In the genomic region with DNA sequence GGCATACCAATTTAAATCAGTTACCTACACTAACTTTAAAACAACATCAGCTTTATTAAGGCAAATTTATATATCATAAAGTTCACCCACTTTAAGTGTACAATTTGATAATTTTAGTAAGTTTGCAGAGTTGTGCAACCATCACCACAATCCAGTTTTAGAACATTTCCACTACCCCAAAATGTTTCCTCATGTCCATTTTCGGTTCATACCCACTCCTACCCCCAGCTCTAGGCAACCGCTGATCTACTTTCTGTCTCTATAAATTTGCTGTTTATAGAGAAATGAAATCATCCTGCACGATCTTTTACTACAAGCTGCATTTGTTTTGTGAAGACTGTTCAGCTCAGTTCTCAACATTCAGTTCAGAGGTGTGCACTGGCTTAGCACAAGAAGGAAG, we compare ENCODE assay signal across 20 cellular contexts. TPM values are rescaled to one million over a fixed set of nuclear protein-coding genes. Genes with fewer than 3 reads are reported as not detected.
DNase-seq lines count a peak whose midpoint lies in the region; ATAC-seq and TF ChIP-seq lines count a peak whose summit lies in the region.
"Had no signal": no experiment of that assay in that cellular context is flagged by ENCODE, and none has a peak within 500 bp of the region (broad histone marks: within the 10 kb centered on the region; RNA-seq: fewer than 3 reads in every experiment).

No MANE protein-coding gene starts in this region.

- no peak overlapping the region for H3K27ac Mint-ChIP-seq in CD8-positive, alpha-beta T cell
- H3K27ac Mint-ChIP-seq: CD8-positive, alpha-beta memory T cell; nephron had no signal

- no peak overlapping the region for H3K4me3 Mint-ChIP-seq in CD8-positive, alpha-beta T cell
- H3K4me3 Mint-ChIP-seq: CD8-positive, alpha-beta memory T cell; nephron had no signal

- no peak for TF ChIP-seq CTCF in MM.1S (IDR thresholded peaks at IDR 0.05; ENCODE audit: low read length)
- TF ChIP-seq CTCF in SU-DHL-6 (IDR thresholded peaks at IDR 0.05; ENCODE audit: insufficient read depth, low read length, poor library complexity, severe bottlenecking) = no peak
- no peak for TF ChIP-seq CTCF in CD8-positive, alpha-beta T cell (IDR thresholded peaks at IDR 0.05)

- peak; percentile 43 to 58 for DNase-seq in AML-193 (lab: John Stamatoyannopoulos, UW)
- peak; percentile 10 for DNase-seq in MM.1S
- no peak for DNase-seq in NCI-H2171 treated with DMSO at 0.1 percent for 48 hours (lab: John Stamatoyannopoulos, UW)
- DNase-seq in CD8-positive, alpha-beta T cell = no peak
- no peak for DNase-seq in stimulated activated CD4-positive, alpha-beta T cell treated with anti-CD3 and anti-CD28 coated beads, Interleukin-4, amount 100 ng/mL, for 4 hours
- DNase-seq: CD8-positive, alpha-beta memory T cell; glutamatergic neuron; KG1; mesenchymal stem cell; NCI-H146; NCI-H510A; psoas muscle; spleen; stimulated activated naive CD8-positive, alpha-beta T cell treated with anti-CD3 and anti-CD28 coated beads, Interleukin-15, Interleukin-2, amounts not matched to agents 100 U/mL and 50 U/mL, for 24 hours had no signal

- H3K79me2 ChIP-seq in MM.1S (ENCODE audit: low read length) (no peaks in the 10 kb centered on the region), SU-DHL-6 (ENCODE audit: insufficient read depth, low read length) (peaks cover 59% of the 10 kb centered on the region)

- no peaks in the 10 kb centered on the region for H3K9me3 ChIP-seq in MM.1S (replicated peaks; ENCODE audit: insufficient read depth, low read length)
- no peaks in the 10 kb centered on the region for H3K9me3 ChIP-seq in SU-DHL-6 (ENCODE audit: insufficient read depth, low read length)
- H3K9me3 ChIP-seq in CD8-positive, alpha-beta T cell (ENCODE audit: low read length) = no peaks in the 10 kb centered on the region
- H3K9me3 ChIP-seq: psoas muscle, spleen had no signal

- H4K20me1 ChIP-seq in MM.1S (ENCODE audit: insufficient read depth, low read length) (no peaks in the 10 kb centered on the region), SU-DHL-6 (ENCODE audit: low read depth, low read length) (no peaks in the 10 kb centered on the region)

- no peaks in the 10 kb centered on the region for H3K36me3 Mint-ChIP-seq in CD8-positive, alpha-beta T cell
- H3K36me3 Mint-ChIP-seq: CD8-positive, alpha-beta memory T cell had no signal

- no peak overlapping the region for H3K27ac ChIP-seq in MM.1S (ENCODE audit: low read length)
- H3K27ac ChIP-seq in SU-DHL-6 (ENCODE audit: low read depth, low read length) = peak overlapping the region; percentile 100
- no peak overlapping the region for H3K27ac ChIP-seq in CD8-positive, alpha-beta T cell (ENCODE audit: low read depth, low read length)
- H3K27ac ChIP-seq: psoas muscle, VCaP had no signal

- H3K4me1 Mint-ChIP-seq in CD8-positive, alpha-beta T cell (ENCODE audit: low read depth) = peaks cover 12% of the 10 kb centered on the region

- H3K27me3 ChIP-seq in MM.1S (replicated peaks; ENCODE audit: insufficient read depth, low read length) (no peaks in the 10 kb centered on the region), SU-DHL-6 (ENCODE audit: low read length) (no peaks in the 10 kb centered on the region)
- H3K27me3 ChIP-seq in CD8-positive, alpha-beta T cell (ENCODE audit: insufficient read depth, low read length) = no peaks in the 10 kb centered on the region
- H3K27me3 ChIP-seq: spleen had no signal

- H3K4me3 ChIP-seq in MM.1S (ENCODE audit: low read length) (no peak overlapping the region), SU-DHL-6 (ENCODE audit: insufficient read depth, low read length, poor library complexity, severe bottlenecking) (peak overlapping the region; percentile 34)
- H3K4me3 ChIP-seq in CD8-positive, alpha-beta T cell (ENCODE audit: low read depth, low read length) = no peak overlapping the region
- H3K4me3 ChIP-seq: psoas muscle, spleen had no signal

- H3K4me2 ChIP-seq in MM.1S (ENCODE audit: low read depth, low read length) (peak overlapping the region; percentile 39), SU-DHL-6 (ENCODE audit: low read depth, low read length, poor library complexity, severe bottlenecking) (peak overlapping the region; percentile 95)

- no peaks in the 10 kb centered on the region for H3K36me3 ChIP-seq in MM.1S (replicated peaks; ENCODE audit: insufficient read depth, low read length)
- no peaks in the 10 kb centered on the region for H3K36me3 ChIP-seq in SU-DHL-6 (ENCODE audit: low read length)
- H3K36me3 ChIP-seq in CD8-positive, alpha-beta T cell (ENCODE audit: insufficient read depth, low read length) = no peaks in the 10 kb centered on the region
- H3K36me3 ChIP-seq: spleen had no signal

- POLR2A ChIA-PET in CD8-positive, alpha-beta T cell (lab: Charles Lee) = no interaction called here

- H3K9me2 ChIP-seq in MM.1S (replicated peaks; ENCODE audit: insufficient read depth, low read length) (no peaks in the 10 kb centered on the region), SU-DHL-6 (replicated peaks; ENCODE audit: insufficient read depth, low read length) (no peaks in the 10 kb centered on the region)

- H3F3A ChIP-seq in MM.1S (ENCODE audit: insufficient read depth, low read length) (no peaks in the 10 kb centered on the region), SU-DHL-6 (ENCODE audit: insufficient read depth) (peaks cover 85% of the 10 kb centered on the region)

- H3K27me3 Mint-ChIP-seq in CD8-positive, alpha-beta T cell (ENCODE audit: low read depth) = peaks cover 10% of the 10 kb centered on the region

- H3K9ac ChIP-seq in MM.1S (ENCODE audit: low read length) (no peak overlapping the region), SU-DHL-6 (ENCODE audit: low read length) (peak overlapping the region; percentile 75)

- H2AFZ ChIP-seq in MM.1S (ENCODE audit: low read length) (no peak overlapping the region), SU-DHL-6 (ENCODE audit: low read depth, low read length, severe bottlenecking) (no peak overlapping the region)

- H3K4me1 ChIP-seq in MM.1S (ENCODE audit: low read length) = peaks cover 5% of the 10 kb centered on the region
- H3K4me1 ChIP-seq in CD8-positive, alpha-beta T cell (ENCODE audit: insufficient read depth, low read length) = peaks cover 8% of the 10 kb centered on the region
- H3K4me1 ChIP-seq: psoas muscle had no signal

- no peaks in the 10 kb centered on the region for H3K9me3 Mint-ChIP-seq in CD8-positive, alpha-beta T cell
- H3K9me3 Mint-ChIP-seq: CD8-positive, alpha-beta memory T cell; nephron had no signal

- CTCF ChIA-PET in CD8-positive, alpha-beta T cell (lab: Charles Lee) = no interaction called here

- intact Hi-C loops in CD8-positive, alpha-beta T cell (cut with DNase I, micrococcal nuclease) = no loop called here

- peak; percentile 59 for ATAC-seq in GM18868 (IDR thresholded peaks at IDR 0.05; ENCODE audit: unreplicated experiment)
- no peak for ATAC-seq in HG02981 (IDR thresholded peaks at IDR 0.05; ENCODE audit: unreplicated experiment)
- no peak for ATAC-seq in CD8-positive, alpha-beta T cell
- ATAC-seq: esophagus mucosa; psoas muscle; stimulated activated naive CD8-positive, alpha-beta T cell treated with anti-CD3 and anti-CD28 coated beads, Interleukin-15, Interleukin-2, amounts not matched to agents 100 U/mL and 50 U/mL, for 24 hours had no signal

RNA-seq across cellular contexts. Expression of a gene that starts 31.5 kb away (rescaled TPM):
- total RNA-seq in CD8-positive, alpha-beta T cell = not detected

RNA-seq across cellular contexts. Expression of a gene that starts 33.8 kb away (rescaled TPM):
- total RNA-seq in CD8-positive, alpha-beta T cell = 1 to 10 TPM; 1.4 to 2.2 TPM

Comparison
In these comparisons a context has a peak if more than half of its experiments do, and no peak if none do; other contexts are left out.
1. DNase-seq: peak in AML-193 (2 of 2) and MM.1S (single experiment); none in NCI-H2171 treated with DMSO at 0.1 percent for 48 hours (single experiment), CD8-positive, alpha-beta T cell (0 of 7) and stimulated activated CD4-positive, alpha-beta T cell treated with anti-CD3 and anti-CD28 coated beads, Interleukin-4, amount 100 ng/mL, for 4 hours (0 of 2).